Comparison of ENCODE assay signal across 9 cellular contexts in genomic region chr10:117167346-117168134, GRCh38. TPM values are rescaled to one million over a fixed set of nuclear protein-coding genes. Genes with fewer than 3 reads are reported as not detected.
A peak's percentile ranks its signal among the peaks of the same experiment; 100 is the strongest.
DNase-seq lines count a peak whose midpoint lies in the region; ATAC-seq and TF ChIP-seq lines count a peak whose summit lies in the region.
"Had no signal": no experiment of that assay in that cellular context is flagged by ENCODE, and none has a peak within 500 bp of the region (broad histone marks: within the 10 kb centered on the region; RNA-seq: fewer than 3 reads in every experiment).

No MANE protein-coding gene starts in this region.

- H3K27me3 ChIP-seq in HUES6 (ENCODE audit: control insufficient read depth, insufficient read depth, low read length), result peaks cover 100% of the 10 kb centered on the region
- peaks cover 100% of the 10 kb centered on the region for H3K27me3 ChIP-seq in ectodermal cell (ENCODE audit: control insufficient read depth, insufficient read depth, low read length, poor library complexity, severe bottlenecking)
- H3K27me3 ChIP-seq in neuron (ENCODE audit: insufficient read depth, low read length), result peaks cover 97% of the 10 kb centered on the region
- peaks cover 99% of the 10 kb centered on the region for H3K27me3 ChIP-seq in adrenal gland
- peaks cover 59% of the 10 kb centered on the region for H3K27me3 ChIP-seq in prostate gland (replicated peaks; ENCODE audit: insufficient read depth)

- TF ChIP-seq CTCF in GM10266 (IDR thresholded peaks at IDR 0.05; ENCODE audit: control insufficient read depth, insufficient read depth, low read depth, missing control alignments) (no peak), adrenal gland (IDR thresholded peaks at IDR 0.05) (no peak), prostate gland (IDR thresholded peaks at IDR 0.05) (no peak)

- no peaks in the 10 kb centered on the region for H3K36me3 ChIP-seq in HUES6 (ENCODE audit: control insufficient read depth, insufficient read depth, low read length)
- no peaks in the 10 kb centered on the region for H3K36me3 ChIP-seq in ectodermal cell (ENCODE audit: control insufficient read depth, insufficient read depth, low read length)
- no peaks in the 10 kb centered on the region for H3K36me3 ChIP-seq in neuron (ENCODE audit: insufficient read depth, low read length)
- H3K36me3 ChIP-seq in adrenal gland (replicated peaks in 1 of 2), result no peaks in the 10 kb centered on the region
- H3K36me3 ChIP-seq in prostate gland, result no peaks in the 10 kb centered on the region

- no peak for ATAC-seq in GM19467 (IDR thresholded peaks at IDR 0.05; ENCODE audit: unreplicated experiment)

- no peak overlapping the region for H3K9ac ChIP-seq in HUES6 (ENCODE audit: low read length)

- H3K9me3 ChIP-seq in HUES6 (ENCODE audit: control insufficient read depth, insufficient read depth, low read depth, low read length) (no peaks in the 10 kb centered on the region), ectodermal cell (ENCODE audit: control insufficient read depth, low read length) (no peaks in the 10 kb centered on the region), neuron (ENCODE audit: low read length) (no peaks in the 10 kb centered on the region), adrenal gland (replicated peaks in 1 of 3) (no peaks in the 10 kb centered on the region), prostate gland (no peaks in the 10 kb centered on the region)

- H3K27ac ChIP-seq in HUES6 (ENCODE audit: low read depth, low read length) (no peak overlapping the region), ectodermal cell (ENCODE audit: insufficient read depth, low read depth, low read length, poor library complexity, severe bottlenecking) (no peak overlapping the region), adrenal gland (no peak overlapping the region), prostate gland (no peak overlapping the region)

- H3K4me3 ChIP-seq in HUES6 (ENCODE audit: low read depth, low read length), result peak overlapping the region; percentile 56
- H3K4me3 ChIP-seq in ectodermal cell (ENCODE audit: insufficient read depth, low read depth, low read length), result peak overlapping the region; percentile 7
- H3K4me3 ChIP-seq in neuron (ENCODE audit: low read length), result peak overlapping the region; percentile 18
- H3K4me3 ChIP-seq in adrenal gland, result peak overlapping the region in 1 of 4 donors; percentile 37
- H3K4me3 ChIP-seq in prostate gland, result peak overlapping the region in 1 of 2 donors; percentile 0

- TF ChIP-seq POLR2A in adrenal gland (IDR thresholded peaks at IDR 0.05), result no peak
- no peak for TF ChIP-seq POLR2A in prostate gland (IDR thresholded peaks at IDR 0.05)

- DNase-seq in GM10266 (ENCODE audit: extremely low spot score), result peak; percentile 21
- DNase-seq in adrenal gland, result no peak
- no peak for DNase-seq in prostate gland (ENCODE audit: low spot score)
- no peak for DNase-seq in NCI-H1092 (lab: John Stamatoyannopoulos, UW)

- peak overlapping the region; percentile 2 for H2AFZ ChIP-seq in neuron (ENCODE audit: low read depth, low read length)

- intact Hi-C loops in adrenal gland (cut with DNase I), result loop anchor here (2.0 to 5.0 kb wide), 2 partner anchors 370 to 371 kb away; no protein-coding TSS in a partner anchor
- intact Hi-C loops in prostate gland (cut with DNase I), result loop anchor here (5.0 kb wide), 1 partner anchor 485 kb away; no protein-coding TSS in a partner anchor

- WGBS in ectodermal cell, 2 experiments, result 10 to 11% methylated on average over 47 of the region's 47 CpGs
- WGBS in adrenal gland, 4 donors, result 9 to 35% (median 12%) methylated on average over 4 to 47 of the region's 47 CpGs
- 8% methylated on average over 28 of the region's 47 CpGs for WGBS in prostate gland

- peaks cover 24% of the 10 kb centered on the region; the same call in 1 of the 2 replicates for H3K4me1 ChIP-seq in HUES6 (ENCODE audit: control insufficient read depth, insufficient read depth, low read length)
- H3K4me1 ChIP-seq in ectodermal cell (ENCODE audit: control insufficient read depth, insufficient read depth, low read length), result peaks cover 2% of the 10 kb centered on the region
- H3K4me1 ChIP-seq in neuron (ENCODE audit: insufficient read depth, low read length), result no peaks in the 10 kb centered on the region
- peaks cover 15 to 39% of the 10 kb centered on the region in 2 donors for H3K4me1 ChIP-seq in adrenal gland (replicated peaks in 1 of 2)
- no peaks in the 10 kb centered on the region for H3K4me1 ChIP-seq in prostate gland (replicated peaks)

RNA-seq across cellular contexts. Expression of gene VAX1, which starts 29.5 kb away (rescaled TPM):
- not detected for polyA plus RNA-seq in ectodermal cell (2013, experiment 1 of 4)
- 0.14 TPM for polyA plus RNA-seq in ectodermal cell (2013, experiment 2 of 4)
- 0.21 TPM for polyA plus RNA-seq in ectodermal cell (2013, experiment 3 of 4)
- polyA plus RNA-seq in ectodermal cell (2013, experiment 4 of 4), result 0.08 TPM
- not detected for total RNA-seq in adrenal gland
- not detected for polyA plus RNA-seq in adrenal gland
- total RNA-seq in prostate gland, result not detected
- total RNA-seq: liver had no signal
- polyA plus RNA-seq: liver had no signal

RNA-seq across cellular contexts. Expression of gene KCNK18, which starts 29.7 kb away (rescaled TPM):
- not detected for polyA plus RNA-seq in ectodermal cell (2013, experiment 1 of 4)
- not detected for polyA plus RNA-seq in ectodermal cell (2013, experiment 2 of 4)
- not detected for polyA plus RNA-seq in ectodermal cell (2013, experiment 3 of 4)
- not detected for polyA plus RNA-seq in ectodermal cell (2013, experiment 4 of 4)
- not detected for total RNA-seq in adrenal gland
- polyA plus RNA-seq in adrenal gland, result not detected
- total RNA-seq in prostate gland, result not detected
- total RNA-seq: liver had no signal
- polyA plus RNA-seq: liver had no signal
